14 cellular contexts compared by ENCODE assay signal in genomic region chr20:20076297-20077065, GRCh38. TPM values are rescaled to one million over a fixed set of nuclear protein-coding genes. Genes with fewer than 3 reads are reported as not detected.
DNase-seq lines count a peak whose midpoint lies in the region; ATAC-seq and TF ChIP-seq lines count a peak whose summit lies in the region.
"Had no signal": no experiment of that assay in that cellular context is flagged by ENCODE, and none has a peak within 500 bp of the region (broad histone marks: within the 10 kb centered on the region; RNA-seq: fewer than 3 reads in every experiment).

No MANE protein-coding gene starts in this region.

- no peak overlapping the region for H2AFZ ChIP-seq in MM.1S (ENCODE audit: low read length)

- no peaks in the 10 kb centered on the region for H3K4me1 ChIP-seq in HEK293 (ENCODE audit: control insufficient read depth, insufficient read depth, low read length)
- no peaks in the 10 kb centered on the region for H3K4me1 ChIP-seq in left lung
- H3K4me1 ChIP-seq in MM.1S (ENCODE audit: low read length) = no peaks in the 10 kb centered on the region
- H3K4me1 ChIP-seq: right atrium auricular region had no signal

- H3K4me2 ChIP-seq in MM.1S (ENCODE audit: low read depth, low read length) = no peak overlapping the region

- ATAC-seq in left lung (peak; percentile 45), HG02623 (IDR thresholded peaks at IDR 0.05; ENCODE audit: unreplicated experiment) (no peak), HG02798 (IDR thresholded peaks at IDR 0.05; ENCODE audit: poor library complexity, unreplicated experiment) (no peak)
- ATAC-seq: left lobe of liver, WTC11 had no signal

- no peak overlapping the region for H3K27ac ChIP-seq in HEK293 (ENCODE audit: extremely low read depth, low read depth, low read length)
- H3K27ac ChIP-seq in brain microvascular endothelial cell = no peak overlapping the region
- H3K27ac ChIP-seq in left lung = no peak overlapping the region
- H3K27ac ChIP-seq in MM.1S (ENCODE audit: low read length) = no peak overlapping the region
- H3K27ac ChIP-seq: right atrium auricular region had no signal

- H3K4me3 ChIP-seq in HEK293 (ENCODE audit: low read depth, low read length) = no peak overlapping the region
- H3K4me3 ChIP-seq in brain microvascular endothelial cell (ENCODE audit: low read depth, low read length) = no peak overlapping the region
- H3K4me3 ChIP-seq in left lung = no peak overlapping the region
- no peak overlapping the region for H3K4me3 ChIP-seq in MM.1S (ENCODE audit: low read length)
- H3K4me3 ChIP-seq: right atrium auricular region had no signal

- H3K9me3 ChIP-seq in HEK293 (ENCODE audit: control insufficient read depth, insufficient read depth, low read depth, low read length) (no peaks in the 10 kb centered on the region), left lung (no peaks in the 10 kb centered on the region), MM.1S (replicated peaks; ENCODE audit: insufficient read depth, low read length) (no peaks in the 10 kb centered on the region)
- H3K9me3 ChIP-seq: right atrium auricular region had no signal

- POLR2A ChIA-PET in HEK293 (lab: Yijun Ruan, JAX) = no interaction called here

- no peaks in the 10 kb centered on the region for H4K20me1 ChIP-seq in MM.1S (ENCODE audit: insufficient read depth, low read length)

- H3K36me3 ChIP-seq in HEK293 (ENCODE audit: control insufficient read depth in 2 of 2, insufficient read depth in 1 of 2, low read length in 2 of 2) = no peaks in the 10 kb centered on the region
- H3K36me3 ChIP-seq in brain microvascular endothelial cell (replicated peaks) = no peaks in the 10 kb centered on the region
- H3K36me3 ChIP-seq in left lung = no peaks in the 10 kb centered on the region
- no peaks in the 10 kb centered on the region for H3K36me3 ChIP-seq in MM.1S (replicated peaks; ENCODE audit: insufficient read depth, low read length)
- H3K36me3 ChIP-seq: right atrium auricular region had no signal

- TF ChIP-seq CTCF in HEK293 (tag by site-specific recombination; IDR thresholded peaks at IDR 0.05) (no peak), brain microvascular endothelial cell (IDR thresholded peaks at IDR 0.05; ENCODE audit: low read depth, low read length, missing control alignments) (no peak), left lung (IDR thresholded peaks at IDR 0.05) (no peak), MM.1S (IDR thresholded peaks at IDR 0.05; ENCODE audit: low read length) (no peak)

- in situ Hi-C loops in brain microvascular endothelial cell (cut with HindIII; ENCODE audit: low pct_ligation_motif_present, low sequenced_read_pairs) = no loop called here

- no peaks in the 10 kb centered on the region for H3K79me2 ChIP-seq in MM.1S (ENCODE audit: low read length)

- CTCF ChIA-PET in HEK293 (lab: Yijun Ruan, JAX) = interaction anchor here (0.6 to 1.4 kb wide), 4 partner anchors 7 to 761 kb away, joined by 3 to 5 read pairs (median 4); no protein-coding TSS in a partner anchor

- no peaks in the 10 kb centered on the region for H3K9me2 ChIP-seq in MM.1S (replicated peaks; ENCODE audit: insufficient read depth, low read length)

- intact Hi-C loops in left lung (cut with DNase I) = no loop called here

- no peaks in the 10 kb centered on the region for H3F3A ChIP-seq in MM.1S (ENCODE audit: insufficient read depth, low read length)

- no peak overlapping the region for H3K9ac ChIP-seq in MM.1S (ENCODE audit: low read length)

- DNase-seq in AG08395 (ENCODE audit: low spot score) (peak; percentile 77), brain microvascular endothelial cell (peak; percentile 46), left lung (no peak), MM.1S (no peak)
- DNase-seq in activated CD4-positive, alpha-beta T cell treated with anti-CD3 and anti-CD28 coated beads, Interleukin-2, amount 50 U/mL, for 1 hour = no peak
- DNase-seq: COR-L47, NCI-H1105 had no signal

- no peaks in the 10 kb centered on the region for H3K27me3 ChIP-seq in brain microvascular endothelial cell (replicated peaks)
- H3K27me3 ChIP-seq in left lung = peaks cover 4 to 20% of the 10 kb centered on the region in 2 donors
- no peaks in the 10 kb centered on the region for H3K27me3 ChIP-seq in MM.1S (replicated peaks; ENCODE audit: insufficient read depth, low read length)

TF ChIP-seq in HEK293, 187 proteins besides CTCF, POLR2A, EP300 and RAD21:
- TF ChIP-seq HOXD13 (CRISPR knock-in tag; IDR thresholded peaks at IDR 0.05; ENCODE audit: borderline replicate concordance) (no peak), ZIC2 (tag by site-specific recombination; IDR thresholded peaks at IDR 0.05) (peak; percentile 97), ZNF558 (tag by site-specific recombination; IDR thresholded peaks at IDR 0.05) (no peak)
TF ChIP-seq in HEK293: peak in this region for 1.

RNA-seq across cellular contexts. Expression of gene CFAP61, which starts 24.1 kb away (rescaled TPM):
- 1 to 10 TPM in 1 of 2 donors, not detected in 1; 4.0 TPM for total RNA-seq in left lung
- total RNA-seq: activated T-helper 2 cell treated with anti-CD3 and anti-CD28 coated beads, Interferon-gamma antibody, Interleukin-2, Interleukin-4, amounts not matched to agents 10 μg/mL and 5 μg/mL and 100 μg/mL, durations not matched to agents 14 hours and 24 hours and 36 hours; left lobe of liver had no signal

RNA-seq across cellular contexts. Expression of gene CRNKL1, which starts 24.2 kb away (rescaled TPM):
- total RNA-seq in left lung = 10 to 100 TPM; 17.9 to 20.1 TPM

RNA-seq across cellular contexts. Expression of gene NAA20, which starts 59.3 kb away (rescaled TPM):
- 10 to 100 TPM; 48.7 to 60.1 TPM for total RNA-seq in left lung

Comparison
In these comparisons a context has a peak if more than half of its experiments do, and no peak if none do; other contexts are left out.
1. DNase-seq: peak in AG08395 (single experiment) and brain microvascular endothelial cell (single experiment); none in left lung (0 of 2), MM.1S (single experiment) and activated CD4-positive, alpha-beta T cell treated with anti-CD3 and anti-CD28 coated beads, Interleukin-2, amount 50 U/mL, for 1 hour (single experiment).